2 cellular contexts compared by ENCODE assay signal in the genomic region with DNA sequence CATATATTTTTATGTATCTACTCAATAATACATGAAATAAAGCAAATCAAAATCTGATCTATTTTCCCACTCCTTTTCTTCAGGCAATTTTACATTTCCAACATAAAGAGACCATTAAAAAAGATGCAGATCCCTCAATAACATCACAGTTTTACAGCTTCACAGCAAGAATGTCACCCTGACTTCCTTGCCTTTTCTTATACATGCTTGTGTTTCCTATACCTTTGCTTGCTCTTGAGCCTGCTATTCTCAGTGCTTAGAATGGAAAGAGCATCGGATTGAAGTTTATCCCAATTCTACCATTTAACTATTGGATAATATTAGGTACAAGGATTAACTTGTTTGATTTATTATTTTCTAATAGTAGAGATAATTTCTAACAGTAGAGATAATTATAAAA.
TF ChIP-seq lines count a peak whose summit lies in the region.

No MANE protein-coding gene starts in this region.

TF ChIP-seq in GM23338, 12 proteins besides CTCF, POLR2A, EP300 and RAD21:
- TF ChIP-seq NANOG (IDR thresholded peaks at IDR 0.05; ENCODE audit: borderline replicate concordance): 0 out of 2 replicates have a peak, but pooled peaks have one; percentile 20
- no peak for TF ChIP-seq POLR2AphosphoS5 (IDR thresholded peaks at IDR 0.05; ENCODE audit: low read depth)
- no peak for TF ChIP-seq JUNB (IDR thresholded peaks at IDR 0.05; ENCODE audit: unreplicated experiment)
- TF ChIP-seq ZNF462 (CRISPR knock-in tag; IDR thresholded peaks at IDR 0.05): no peak
TF ChIP-seq in GM23338: peak in this region for 1.

TF ChIP-seq in WTC11, 78 proteins besides CTCF, POLR2A, EP300 and RAD21:
- TF ChIP-seq KAT7 (CRISPR knock-in tag; IDR thresholded peaks at IDR 0.05; ENCODE audit: borderline replicate concordance) (no peak), NR1H2 (CRISPR knock-in tag; IDR thresholded peaks at IDR 0.05) (no peak), NFATC4 (CRISPR knock-in tag; IDR thresholded peaks at IDR 0.05) (no peak)
